13 cellular contexts compared by ENCODE assay signal in genomic region chr2:143934170-143934912, GRCh38.
DNase-seq lines count a peak whose midpoint lies in the region; ATAC-seq and TF ChIP-seq lines count a peak whose summit lies in the region.
"Had no signal": no experiment of that assay in that cellular context is flagged by ENCODE, and none has a peak within 500 bp of the region (broad histone marks: within the 10 kb centered on the region; RNA-seq: fewer than 3 reads in every experiment).

No MANE protein-coding gene starts in this region.

- H4K8ac ChIP-seq in mesendoderm (ENCODE audit: low read depth, low read length) = no peak overlapping the region

- H2BK120ac ChIP-seq in mesendoderm (ENCODE audit: low read depth, low read length) = no peak overlapping the region

- TF ChIP-seq POLR2A in Peyer's patch (IDR thresholded peaks at IDR 0.05) = no peak

- H3K4ac ChIP-seq in mesendoderm (ENCODE audit: low read depth, low read length) = no peak overlapping the region

- H3K79me1 ChIP-seq in mesendoderm (ENCODE audit: low read length) = no peaks in the 10 kb centered on the region

- TF ChIP-seq CTCF in GM13977 (IDR thresholded peaks at IDR 0.05; ENCODE audit: extremely low read depth, insufficient read depth, missing control alignments) = no peak
- no peak for TF ChIP-seq CTCF in Peyer's patch (IDR thresholded peaks at IDR 0.05)

- H3K27ac ChIP-seq in Peyer's patch = peak overlapping the region in 3 of 4 donors; percentile 22 to 89 (median 74)
- peak overlapping the region; percentile 64 for H3K27ac ChIP-seq in mesendoderm (ENCODE audit: low read depth, low read length)

- no peaks in the 10 kb centered on the region for H3K79me2 ChIP-seq in mesendoderm (ENCODE audit: control insufficient read depth, insufficient read depth, low read length)

- no peak overlapping the region for H3K4me2 ChIP-seq in mesendoderm (ENCODE audit: low read length)

- H3K4me3 ChIP-seq in Peyer's patch (no peak overlapping the region), mesendoderm (ENCODE audit: low read length) (no peak overlapping the region)

- H4K5ac ChIP-seq in mesendoderm (ENCODE audit: low read length) = no peak overlapping the region

- H3K23ac ChIP-seq in mesendoderm (ENCODE audit: low read length) = no peak overlapping the region

- H3K9me3 ChIP-seq in Peyer's patch = no peaks in the 10 kb centered on the region

- ATAC-seq in HG02588 (IDR thresholded peaks at IDR 0.05; ENCODE audit: unreplicated experiment) (peak; percentile 43), HG03039 (IDR thresholded peaks at IDR 0.05; ENCODE audit: unreplicated experiment) (no peak)
- ATAC-seq: activated CD4-positive, alpha-beta T cell treated with anti-CD3 and anti-CD28 coated beads for 36 hours had no signal

- DNase-seq in GM13977 (ENCODE audit: low spot score) = peak; percentile 36
- no peak for DNase-seq in Peyer's patch
- DNase-seq in mesendoderm = peak; percentile 64
- no peak for DNase-seq in NCI-H526 (lab: John Stamatoyannopoulos, UW)
- DNase-seq in GM19240 (ENCODE audit: insufficient read length, low spot score) = no peak
- no peak for DNase-seq in activated naive CD4-positive, alpha-beta T cell treated with anti-CD3 and anti-CD28 coated beads, Interleukin-2, amount 50 U/mL, for 16 hours
- DNase-seq: activated CD4-positive, alpha-beta T cell treated with anti-CD3 and anti-CD28 coated beads for 36 hours; activated effector memory CD4-positive, alpha-beta T cell treated with anti-CD3 and anti-CD28 coated beads, Interleukin-2, amount 50 U/mL, for 16 hours; NCI-H1436; stimulated activated CD4-positive, alpha-beta T cell treated with anti-CD3 and anti-CD28 coated beads, Interleukin-1b, Interleukin-23, amount 100 ng/mL, for 48 hours; SW 1271 had no signal

- H3K9ac ChIP-seq in mesendoderm (ENCODE audit: low read length) = no peak overlapping the region

- H3K4me1 ChIP-seq in Peyer's patch = peaks cover 0 to 14% (median 5%) of the 10 kb centered on the region in 4 donors
- H3K4me1 ChIP-seq in mesendoderm (ENCODE audit: control insufficient read depth, low read depth, low read length) = peaks cover 2% of the 10 kb centered on the region

- no peak overlapping the region for H2BK15ac ChIP-seq in mesendoderm (replicated peaks; ENCODE audit: low read depth)

- in situ Hi-C loops in GM13977 (cut with MboI; ENCODE audit: low pct_unique_long_range_greater_than_20kb, low sequenced_read_pairs, unreplicated experiment) = no loop called here

- no peak overlapping the region for H3K56ac ChIP-seq in mesendoderm (ENCODE audit: low read length)

- H3K36me3 ChIP-seq in Peyer's patch (no peaks in the 10 kb centered on the region), mesendoderm (ENCODE audit: control insufficient read depth, insufficient read depth, low read length) (no peaks in the 10 kb centered on the region)

- H3K18ac ChIP-seq in mesendoderm (ENCODE audit: low read length) = no peak overlapping the region

- no peaks in the 10 kb centered on the region for H3K27me3 ChIP-seq in Peyer's patch
- H3K27me3 ChIP-seq in mesendoderm (ENCODE audit: insufficient read depth, low read length, poor library complexity) = no peaks in the 10 kb centered on the region

- no peak overlapping the region for H2AK5ac ChIP-seq in mesendoderm (ENCODE audit: low read length)

- H2BK5ac ChIP-seq in mesendoderm (ENCODE audit: low read length) = no peak overlapping the region

- WGBS in mesendoderm (ENCODE audit: extremely low coverage, insufficient coverage, low lambda C conversion rate) = no CpG with 5 or more reads among the region's 3 CpGs

Comparison
In these comparisons a context has a peak if more than half of its experiments do, and no peak if none do; other contexts are left out.
1. DNase-seq: peak in GM13977 (single experiment) and mesendoderm (single experiment); none in Peyer's patch (0 of 3), NCI-H526 (0 of 2), GM19240 (single experiment) and activated naive CD4-positive, alpha-beta T cell treated with anti-CD3 and anti-CD28 coated beads, Interleukin-2, amount 50 U/mL, for 16 hours (single experiment).